20 cellular contexts compared by ENCODE assay signal in the genomic region with DNA sequence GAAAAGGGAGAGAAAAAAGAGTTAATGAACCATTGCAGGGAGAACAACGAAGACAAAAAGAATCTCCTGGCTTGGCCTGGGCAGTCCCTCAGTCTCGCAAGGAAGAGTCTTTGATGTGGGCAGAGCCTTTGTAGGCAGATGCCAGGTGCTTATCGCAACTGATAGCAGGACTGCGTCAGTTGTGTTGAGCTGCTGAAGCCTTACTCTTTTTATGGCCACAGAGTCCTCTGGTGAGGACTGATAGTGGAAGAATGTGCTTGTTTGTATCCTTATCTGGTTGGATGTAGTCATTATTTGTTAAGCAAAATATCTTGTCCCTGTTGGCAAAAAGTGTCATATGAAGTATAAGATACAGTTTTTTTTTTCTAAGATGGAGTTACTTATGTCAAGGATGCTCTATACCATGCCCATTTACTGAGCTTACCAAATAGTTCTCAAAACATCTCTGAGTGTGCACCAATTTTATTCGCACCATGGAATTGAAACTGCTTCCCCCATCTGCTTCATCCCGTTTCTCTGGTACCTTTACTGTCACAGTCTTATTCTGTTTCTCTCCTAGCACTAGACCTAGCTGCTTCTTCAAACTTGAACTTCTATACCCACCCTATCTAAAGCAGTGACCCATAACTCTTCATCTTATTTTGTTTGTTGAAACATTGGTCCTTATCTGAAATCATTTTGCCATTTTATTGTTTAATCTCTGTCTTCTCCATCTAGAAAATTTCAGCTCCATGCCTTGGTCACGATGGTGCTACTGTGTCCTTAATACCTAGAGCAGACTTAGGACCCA. TPM values are rescaled to one million over a fixed set of nuclear protein-coding genes. Genes with fewer than 3 reads are reported as not detected.
DNase-seq lines count a peak whose midpoint lies in the region; ATAC-seq, FAIRE-seq and TF ChIP-seq lines count a peak whose summit lies in the region.
"Had no signal": no experiment of that assay in that cellular context is flagged by ENCODE, and none has a peak within 500 bp of the region (broad histone marks: within the 10 kb centered on the region; RNA-seq: fewer than 3 reads in every experiment).

No MANE protein-coding gene starts in this region.

- H3K4me1 Mint-ChIP-seq in Caco-2 (ENCODE audit: low read depth, unreplicated experiment), result peaks cover 34% of the 10 kb centered on the region
- H3K4me1 Mint-ChIP-seq in chondrocyte (ENCODE audit: low read depth), result peaks cover 13% of the 10 kb centered on the region
- H3K4me1 Mint-ChIP-seq in immature natural killer cell, result peaks cover 8 to 17% of the 10 kb centered on the region in 2 donors
- H3K4me1 Mint-ChIP-seq: CD4-positive, CD25-positive, alpha-beta regulatory T cell had no signal

- BruUV-seq in Caco-2 (replicated peaks; lab: Mats Ljungman, UMichigan), result no TSS peak

- no peak overlapping the region for H3K27ac ChIP-seq in H1 (ENCODE audit: low read depth, low read length)
- H3K27ac ChIP-seq: neutrophil, PC-9, upper lobe of right lung had no signal

- no peak overlapping the region for H2BK15ac ChIP-seq in H1 (ENCODE audit: low read length)

- H2AK5ac ChIP-seq in H1 (ENCODE audit: low read depth, low read length), result no peak overlapping the region

- no peak overlapping the region for H2BK5ac ChIP-seq in H1 (ENCODE audit: low read depth, low read length)

- H3K36me3 ChIP-seq in Caco-2 (ENCODE audit: control insufficient read depth, insufficient read depth, low read length), result no peaks in the 10 kb centered on the region
- H3K36me3 ChIP-seq in Loucy (ENCODE audit: insufficient read depth, low read length), result no peaks in the 10 kb centered on the region
- no peaks in the 10 kb centered on the region for H3K36me3 ChIP-seq in H1 (ENCODE audit: control insufficient read depth in 2 of 4, insufficient read depth in 4 of 4, low read length in 3 of 4)
- no peaks in the 10 kb centered on the region for H3K36me3 ChIP-seq in mucosa of descending colon (ENCODE audit: low read depth)
- H3K36me3 ChIP-seq: neutrophil, upper lobe of right lung had no signal

- H4K91ac ChIP-seq in H1 (replicated peaks; ENCODE audit: insufficient read length, low read length), result peak overlapping the region; percentile 36

- H3K36me3 Mint-ChIP-seq in Caco-2 (ENCODE audit: insufficient read depth, unreplicated experiment), result peaks cover 7% of the 10 kb centered on the region
- no peaks in the 10 kb centered on the region for H3K36me3 Mint-ChIP-seq in chondrocyte (ENCODE audit: low read depth)
- no peaks in the 10 kb centered on the region for H3K36me3 Mint-ChIP-seq in immature natural killer cell
- H3K36me3 Mint-ChIP-seq: CD4-positive, CD25-positive, alpha-beta regulatory T cell had no signal

- H4K8ac ChIP-seq in H1 (ENCODE audit: extremely low read depth, insufficient read depth, low read length), result no peak overlapping the region

- H2AFZ ChIP-seq in Loucy (ENCODE audit: low read length), result peak overlapping the region; percentile 65; the same call in 1 of the 2 replicates
- no peak overlapping the region for H2AFZ ChIP-seq in H1 (ENCODE audit: low read length)
- H2AFZ ChIP-seq: PC-9 had no signal

- CTCF ChIA-PET in Caco-2 (lab: Charles Lee), result interaction anchor here (0.7 to 1.8 kb wide), 8 partner anchors 47 to 397 kb away, joined by 3 to 10 read pairs (median 4); a partner anchor contains a TSS
- CTCF ChIA-PET in H1 (lab: Charles Lee; ENCODE audit: partially characterized antibody), result interaction anchor here (0.5 to 5.3 kb wide), 24 partner anchors 9 to 915 kb away, joined by 3 to 48 read pairs (median 4); no protein-coding TSS in a partner anchor
- CTCF ChIA-PET in HEK293T (lab: Yijun Ruan, JAX), result no interaction called here

- peaks cover 28% of the 10 kb centered on the region for H3K4me1 ChIP-seq in Caco-2
- H3K4me1 ChIP-seq in Loucy (ENCODE audit: insufficient read depth, low read length, poor library complexity, severe bottlenecking), result peaks cover 76% of the 10 kb centered on the region
- H3K4me1 ChIP-seq in H1 (replicated peaks in 1 of 4; ENCODE audit: control insufficient read depth in 3 of 4, insufficient read depth in 4 of 4, low read length in 3 of 4), result peaks cover 0 to 2% (median under 1%) of the 10 kb centered on the region in 4 experiments; a peak in 3 of 7 replicates
- H3K4me1 ChIP-seq in mucosa of descending colon (ENCODE audit: low read depth), result no peaks in the 10 kb centered on the region
- H3K4me1 ChIP-seq: upper lobe of right lung had no signal

- H3K4me3 ChIP-seq in Caco-2 (ENCODE audit: low read depth, low read length), result no peak overlapping the region
- H3K4me3 ChIP-seq in Loucy (ENCODE audit: low read length, poor library complexity, severe bottlenecking), result peak overlapping the region; percentile 3
- no peak overlapping the region for H3K4me3 ChIP-seq in H1 (ENCODE audit: extremely low read depth in 1 of 4, insufficient read depth in 2 of 4, low read depth in 3 of 4, low read length in 4 of 4)
- no peak overlapping the region for H3K4me3 ChIP-seq in mucosa of descending colon
- H3K4me3 ChIP-seq: PC-9, upper lobe of right lung had no signal

- no peak overlapping the region for H3K23ac ChIP-seq in H1 (ENCODE audit: insufficient read length)

- H3K4me3 Mint-ChIP-seq in Caco-2 (ENCODE audit: unreplicated experiment), result peak overlapping the region; percentile 36
- no peak overlapping the region for H3K4me3 Mint-ChIP-seq in chondrocyte (ENCODE audit: unreplicated experiment)
- no peak overlapping the region for H3K4me3 Mint-ChIP-seq in immature natural killer cell
- H3K4me3 Mint-ChIP-seq: CD4-positive, CD25-positive, alpha-beta regulatory T cell; stimulated activated naive CD8-positive, alpha-beta T cell treated with anti-CD3 and anti-CD28 coated beads, Interleukin-15, Interleukin-2, amounts not matched to agents 100 ng/mL and 50 ng/mL, for 24 hours had no signal

- DNase-seq in Caco-2 (peak; percentile 83 to 90), H1 (ENCODE audit: low read depth in 1 of 2, low spot score in 2 of 2) (no peak), mucosa of descending colon (no peak), chondrocyte (ENCODE audit: low spot score) (no peak), immature natural killer cell (no peak), HEK293T (ENCODE audit: extremely low spot score) (no peak)
- DNase-seq: activated CD4-positive, alpha-beta T cell treated with anti-CD3 and anti-CD28 coated beads for 48 hours; activated CD8-positive, alpha-beta memory T cell treated with anti-CD3 and anti-CD28 coated beads, Interleukin-2, amount 50 U/mL, for 4 hours; activated gamma-delta T cell; anterior cingulate cortex; cerebellar nuclear complex; effector memory CD4-positive, alpha-beta T cell; retina; upper lobe of right lung had no signal

- intact Hi-C loops in Caco-2 (cut with micrococcal nuclease; ENCODE audit: unreplicated experiment), result loop anchor here (1.0 to 2.0 kb wide), 13 partner anchors 47 to 915 kb away; a partner anchor contains a TSS
- intact Hi-C loops in mucosa of descending colon (cut with DNase I, micrococcal nuclease), result no loop called here

- H2BK12ac ChIP-seq in H1 (ENCODE audit: low read depth, low read length), result no peak overlapping the region

- H3K9ac ChIP-seq in Loucy (ENCODE audit: low read depth, low read length, poor library complexity, severe bottlenecking) (peak overlapping the region; percentile 51), H1 (replicated peaks in 1 of 4; ENCODE audit: extremely low read depth in 1 of 4, low read depth in 3 of 4, low read length in 3 of 4) (no peak overlapping the region)

- no peak for TF ChIP-seq POLR2A in H1 (IDR thresholded peaks at IDR 0.05; ENCODE audit: control extremely low read depth in 1 of 2, low read depth in 2 of 2, low read length in 2 of 2)

- no peaks in the 10 kb centered on the region for H3K23me2 ChIP-seq in H1 (ENCODE audit: low read depth, low read length)

- WGBS in H1 (ENCODE audit: extremely low coverage in 1 of 2, insufficient coverage in 1 of 2, insufficient read length in 1 of 2, insufficient replicate concordance in 2 of 2, low coverage in 1 of 2, low lambda C conversion rate in 2 of 2, missing lambda C conversion rate in 1 of 2), 2 experiments, result 88% methylated on average over 7 of the region's 7 CpGs; no CpG with 5 or more reads in 1 of the 2 experiments

- H3K9me3 ChIP-seq in Caco-2 (no peaks in the 10 kb centered on the region), Loucy (ENCODE audit: insufficient read depth, low read depth, low read length) (no peaks in the 10 kb centered on the region), H1 (ENCODE audit: insufficient read depth in 2 of 2, low read depth in 1 of 2, low read length in 1 of 2) (no peaks in the 10 kb centered on the region), mucosa of descending colon (no peaks in the 10 kb centered on the region)
- H3K9me3 ChIP-seq: neutrophil, upper lobe of right lung had no signal

- POLR2A ChIA-PET in Caco-2 (lab: Charles Lee) (interaction anchor here (1.3 kb wide), 1 partner anchor 206 kb away, joined by 3 read pairs; no protein-coding TSS in a partner anchor), H1 (lab: Charles Lee; ENCODE audit: partially characterized antibody) (interaction anchor here (0.6 kb wide), 1 partner anchor 226 kb away, joined by 3 read pairs; no protein-coding TSS in a partner anchor), HEK293T (lab: Yijun Ruan, JAX) (no interaction called here)

- H3K9me2 ChIP-seq in Loucy (replicated peaks; ENCODE audit: low read depth, low read length), result no peaks in the 10 kb centered on the region

- TF ChIP-seq CTCF in Caco-2 (IDR thresholded peaks at IDR 0.05; ENCODE audit: insufficient read depth in 1 of 2, low read depth in 1 of 2, low read length in 1 of 2, severe bottlenecking in 1 of 2, unreplicated experiment in 1 of 2), result no peak
- TF ChIP-seq CTCF in Loucy (conservative IDR thresholded peaks at IDR 0.05; ENCODE audit: low read length), result no peak
- TF ChIP-seq CTCF in H1 (IDR thresholded peaks at IDR 0.05; ENCODE audit: control extremely low read depth in 1 of 3, insufficient read depth in 1 of 3, low read depth in 1 of 3, low read length in 3 of 3), result no peak
- no peak for TF ChIP-seq CTCF in mucosa of descending colon (IDR thresholded peaks at IDR 0.05)
- TF ChIP-seq CTCF in chondrocyte (IDR thresholded peaks at IDR 0.05), result no peak

- H3K4me2 ChIP-seq in Loucy (ENCODE audit: low read depth, low read length, poor library complexity, severe bottlenecking) (peak overlapping the region; percentile 40), H1 (ENCODE audit: insufficient read depth in 1 of 2, low read depth in 2 of 2, low read length in 2 of 2) (no peak overlapping the region)
- H3K4me2 ChIP-seq: PC-9 had no signal

- no peak overlapping the region for H2BK20ac ChIP-seq in H1 (ENCODE audit: low read length)

- no peak overlapping the region for H3K4ac ChIP-seq in H1 (replicated peaks; ENCODE audit: insufficient read length, low read depth, low read length)

- H4K20me1 ChIP-seq in Loucy (ENCODE audit: insufficient read depth, low read length, poor library complexity, severe bottlenecking), result no peaks in the 10 kb centered on the region
- H4K20me1 ChIP-seq in H1 (replicated peaks in 1 of 2; ENCODE audit: control insufficient read depth in 1 of 2, insufficient read depth in 2 of 2, low read length in 2 of 2), result no peaks in the 10 kb centered on the region

- no peak overlapping the region for H3K14ac ChIP-seq in H1 (ENCODE audit: insufficient read length)

- no peak for TF ChIP-seq EP300 in H1 (IDR thresholded peaks at IDR 0.05; ENCODE audit: borderline replicate concordance in 1 of 2, low read depth in 2 of 2, low read length in 2 of 2)

- no peak for TF ChIP-seq RAD21 in H1 (IDR thresholded peaks at IDR 0.05 in 1 of 2, conservative IDR thresholded peaks at IDR 0.05 in 1 of 2; ENCODE audit: low read depth in 2 of 2, low read length in 2 of 2)

- ATAC-seq in mucosa of descending colon (peak; percentile 70), GM18520 (IDR thresholded peaks at IDR 0.05; ENCODE audit: unreplicated experiment) (no peak)

- H3K27ac Mint-ChIP-seq in Caco-2 (ENCODE audit: unreplicated experiment) (peak overlapping the region; percentile 81), chondrocyte (ENCODE audit: unreplicated experiment) (no peak overlapping the region), immature natural killer cell (no peak overlapping the region)
- H3K27ac Mint-ChIP-seq: CD4-positive, CD25-positive, alpha-beta regulatory T cell; stimulated activated naive CD8-positive, alpha-beta T cell treated with anti-CD3 and anti-CD28 coated beads, Interleukin-15, Interleukin-2, amounts not matched to agents 100 ng/mL and 50 ng/mL, for 24 hours had no signal

- peaks cover 5% of the 10 kb centered on the region; the same call in 1 of the 2 replicates for H3F3A ChIP-seq in Loucy (ENCODE audit: low read depth)

- no peak for FAIRE-seq in H1 (lab: Jason Lieb, UNC)

- no peaks in the 10 kb centered on the region for H3K79me1 ChIP-seq in H1 (ENCODE audit: low read depth, low read length)

- H3K79me2 ChIP-seq in Loucy (ENCODE audit: insufficient read depth, low read length), result no peaks in the 10 kb centered on the region
- no peaks in the 10 kb centered on the region for H3K79me2 ChIP-seq in H1 (ENCODE audit: control insufficient read depth in 1 of 2, insufficient read depth in 2 of 2, low read length in 2 of 2)

- H2BK120ac ChIP-seq in H1 (replicated peaks; ENCODE audit: low read depth, low read length), result no peak overlapping the region

- H3K18ac ChIP-seq in H1 (ENCODE audit: extremely low read depth, low read length), result no peak overlapping the region

- no peaks in the 10 kb centered on the region for H3K27me3 Mint-ChIP-seq in Caco-2 (ENCODE audit: insufficient read depth, unreplicated experiment)
- H3K27me3 Mint-ChIP-seq in chondrocyte (ENCODE audit: low read depth), result no peaks in the 10 kb centered on the region
- H3K27me3 Mint-ChIP-seq in immature natural killer cell (ENCODE audit: low read depth in 3 of 3), result peaks cover 0 to 2% (median 0%) of the 10 kb centered on the region in 3 donors
- H3K27me3 Mint-ChIP-seq: CD4-positive, CD25-positive, alpha-beta regulatory T cell had no signal

- H4K5ac ChIP-seq in H1 (ENCODE audit: insufficient read length, low read depth, low read length), result no peak overlapping the region

- H3K9me3 Mint-ChIP-seq in Caco-2 (ENCODE audit: unreplicated experiment) (no peaks in the 10 kb centered on the region), chondrocyte (ENCODE audit: low read depth) (no peaks in the 10 kb centered on the region), immature natural killer cell (no peaks in the 10 kb centered on the region)
- H3K9me3 Mint-ChIP-seq: stimulated activated naive CD8-positive, alpha-beta T cell treated with anti-CD3 and anti-CD28 coated beads, Interleukin-15, Interleukin-2, amounts not matched to agents 100 ng/mL and 50 ng/mL, for 24 hours had no signal

- H3K27me3 ChIP-seq in Caco-2 (replicated peaks; ENCODE audit: control insufficient read depth, insufficient read depth, low read length) (no peaks in the 10 kb centered on the region), Loucy (ENCODE audit: insufficient read depth, low read length, poor library complexity, severe bottlenecking) (no peaks in the 10 kb centered on the region), H1 (replicated peaks in 1 of 4; ENCODE audit: control insufficient read depth in 3 of 4, extremely low read depth in 1 of 4, insufficient read depth in 3 of 4, low read length in 3 of 4) (no peaks in the 10 kb centered on the region)
- H3K27me3 ChIP-seq: neutrophil, upper lobe of right lung had no signal

- no peak overlapping the region for H3K56ac ChIP-seq in H1 (replicated peaks; ENCODE audit: insufficient read length, low read depth, low read length)

RNA-seq across cellular contexts. Expression of a gene that starts 47.0 kb away (rescaled TPM):
- total RNA-seq in Caco-2 (2022), result 23.2 and 23.4 TPM in 2 replicates
- total RNA-seq in H1 (2021; fragmentation: NEBNext Ultra II Directional; extraction: Animal tissue kit (Norgen Biotek cat#: 25700)), result 54.7 and 56.2 TPM in 2 replicates
- polyA plus RNA-seq in H1 (2011; rRNA removed), result 11.7 and 13.2 TPM in 2 replicates
- polyA plus RNA-seq in H1 (2011; cell fraction: cytosol; rRNA removed), result 13.3 TPM
- 16.4 TPM for polyA plus RNA-seq in H1 (2011; cell fraction: nucleus; rRNA removed)
- polyA plus RNA-seq in H1 (2012, experiment 1 of 2), result 19.6 to 24.8 TPM (median 21.7 TPM) in 4 replicates
- 17.7 TPM for polyA plus RNA-seq in H1 (2012, experiment 2 of 2)
- polyA plus RNA-seq in H1 (2013, experiment 1 of 2), result 33.5 TPM
- 33.8 TPM for polyA plus RNA-seq in H1 (2013, experiment 2 of 2)
- polyA minus RNA-seq in H1 (2011; rRNA and poly(A)+ RNA removed), result 15.2 and 17.4 TPM in 2 replicates
- polyA minus RNA-seq in H1 (2011; cell fraction: cytosol; rRNA and poly(A)+ RNA removed), result 18.7 TPM
- 32.7 TPM for polyA minus RNA-seq in H1 (2011; cell fraction: nucleus; rRNA and poly(A)+ RNA removed)
- 10 to 100 TPM; 26.5 to 46.4 (median 27.2) TPM for total RNA-seq in mucosa of descending colon
- total RNA-seq in chondrocyte, result 28.4 to 61.4 TPM (median 54.2 TPM) in 3 replicates
- polyA plus RNA-seq in immature natural killer cell, result 1 to 10 TPM; 5.2 to 6.9 (median 6.0) TPM

Comparison
In these comparisons a context has a peak if more than half of its experiments do, and no peak if none do; other contexts are left out.
1. DNase-seq: peak in Caco-2 (2 of 2); none in H1 (0 of 2), mucosa of descending colon (0 of 3), chondrocyte (single experiment), immature natural killer cell (0 of 3) and HEK293T (single experiment).